In the genomic region with DNA sequence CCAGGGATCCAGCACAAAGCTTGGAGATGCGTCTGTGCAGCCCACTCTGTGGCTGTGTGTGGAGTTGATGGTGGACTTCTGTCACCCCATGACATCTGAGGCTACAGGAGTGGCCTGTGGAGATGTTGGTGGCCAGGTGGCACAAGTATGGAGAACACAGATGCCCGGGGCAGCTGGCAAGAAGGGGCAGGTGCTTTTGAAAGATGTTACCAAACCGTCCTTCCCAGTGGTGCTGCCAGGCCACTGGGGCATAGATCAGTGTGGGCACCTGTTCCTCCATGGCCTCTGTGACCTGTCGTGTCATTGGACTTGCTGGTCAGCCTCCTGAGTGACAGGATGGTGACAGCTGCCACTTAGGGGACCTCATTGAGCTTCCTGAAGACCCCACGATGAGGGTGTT, we compare ENCODE assay signal across 16 cellular contexts. TPM values are rescaled to one million over a fixed set of nuclear protein-coding genes. Genes with fewer than 3 reads are reported as not detected.
DNase-seq lines count a peak whose midpoint lies in the region; ATAC-seq, FAIRE-seq and TF ChIP-seq lines count a peak whose summit lies in the region.
"Had no signal": no experiment of that assay in that cellular context is flagged by ENCODE, and none has a peak within 500 bp of the region (broad histone marks: within the 10 kb centered on the region; RNA-seq: fewer than 3 reads in every experiment).

No MANE protein-coding gene starts in this region.

- H3K9ac ChIP-seq in trophoblast cell (ENCODE audit: low read length): no peak overlapping the region
- H3K9ac ChIP-seq: BLaER1 treated with 17β-estradiol and CSF1 and Interleukin-3, amounts not matched to agents 10 nM and 100 nM had no signal

- no peak overlapping the region for H2BK12ac ChIP-seq in trophoblast cell (ENCODE audit: low read length)

- ATAC-seq in Right ventricle myocardium superior (ENCODE audit: poor library complexity) (no peak), left ventricle myocardium superior (no peak), right lobe of liver (peak; percentile 50 to 74 (median 58)), HG03135 (IDR thresholded peaks at IDR 0.05; ENCODE audit: unreplicated experiment) (no peak)
- ATAC-seq: CD8-positive, alpha-beta T cell had no signal

- no peak for TF ChIP-seq CTCF in right lobe of liver (IDR thresholded peaks at IDR 0.05)
- no peak for TF ChIP-seq CTCF in thyroid gland (IDR thresholded peaks at IDR 0.05)

- DNase-seq in Right ventricle myocardium superior (peak; percentile 27), left ventricle myocardium superior (no peak), right lobe of liver (peak; percentile 41 to 86 (median 85)), trophoblast cell (no peak), thyroid gland (no peak), Ammon's horn (ENCODE audit: low spot score) (no peak), GM12892 (ENCODE audit: insufficient read length) (no peak)
- DNase-seq: Calu3; CD8-positive, alpha-beta T cell; DMS79 treated with DMSO at 0.1 percent for 48 hours; GF-D8; H9 had no signal

- no peak overlapping the region for H3K23ac ChIP-seq in trophoblast cell (ENCODE audit: low read length)

- intact Hi-C loops in Right ventricle myocardium superior (cut with DNase I): no loop called here
- intact Hi-C loops in left ventricle myocardium superior (cut with micrococcal nuclease): no loop called here
- intact Hi-C loops in right lobe of liver (cut with DNase I): no loop called here
- intact Hi-C loops in thyroid gland (cut with DNase I): no loop called here

- no peak overlapping the region for H2BK120ac ChIP-seq in trophoblast cell (ENCODE audit: insufficient read depth, low read length, poor library complexity)

- no peak overlapping the region for H2AK5ac ChIP-seq in trophoblast cell (ENCODE audit: low read length)

- no peaks in the 10 kb centered on the region for H3K36me3 ChIP-seq in right lobe of liver
- H3K36me3 ChIP-seq in trophoblast cell (ENCODE audit: control insufficient read depth in 1 of 2, insufficient read depth in 2 of 2, low read length in 2 of 2): peaks cover 15 to 20% of the 10 kb centered on the region in 2 experiments
- H3K36me3 ChIP-seq in thyroid gland: no peaks in the 10 kb centered on the region

- no peak for FAIRE-seq in GM12892 (lab: Jason Lieb, UNC)
- FAIRE-seq: H1 had no signal

- no peak overlapping the region for H4K12ac ChIP-seq in trophoblast cell (ENCODE audit: low read depth, low read length)

- H3K4me3 ChIP-seq in right lobe of liver (peak overlapping the region in 1 of 3 donors; percentile 11), trophoblast cell (ENCODE audit: low read depth, low read length) (no peak overlapping the region), thyroid gland (replicated peaks in 1 of 3) (no peak overlapping the region)
- H3K4me3 ChIP-seq: BLaER1 treated with 17β-estradiol and CSF1 and Interleukin-3, amounts not matched to agents 10 nM and 100 nM had no signal

- TF ChIP-seq POLR2A in right lobe of liver (IDR thresholded peaks at IDR 0.05) (no peak), thyroid gland (IDR thresholded peaks at IDR 0.05) (no peak), GM12892 (IDR thresholded peaks at IDR 0.05; ENCODE audit: low read depth, low read length) (no peak)

- no peak overlapping the region for H4K8ac ChIP-seq in trophoblast cell (ENCODE audit: low read depth, low read length)

- no peaks in the 10 kb centered on the region for H3K27me3 ChIP-seq in right lobe of liver
- H3K27me3 ChIP-seq in trophoblast cell (ENCODE audit: insufficient read depth, low read length): no peaks in the 10 kb centered on the region
- H3K27me3 ChIP-seq in thyroid gland: no peaks in the 10 kb centered on the region
- H3K27me3 ChIP-seq: BLaER1 treated with 17β-estradiol and CSF1 and Interleukin-3, amounts not matched to agents 10 nM and 100 nM had no signal

- H2BK5ac ChIP-seq in trophoblast cell (ENCODE audit: low read depth, low read length, poor library complexity): no peak overlapping the region

- no peak overlapping the region for H3K4me2 ChIP-seq in trophoblast cell (ENCODE audit: low read length)

- H3K14ac ChIP-seq in trophoblast cell (ENCODE audit: low read length): no peak overlapping the region

- H3K27ac ChIP-seq in right lobe of liver (peak overlapping the region in 1 of 3 donors; percentile 63), trophoblast cell (ENCODE audit: low read depth, low read length) (no peak overlapping the region), thyroid gland (peak overlapping the region; percentile 88 to 95 (median 90))
- H3K27ac ChIP-seq: 22Rv1; BLaER1 treated with 17β-estradiol and CSF1 and Interleukin-3, amounts not matched to agents 10 nM and 100 nM had no signal

- no peak overlapping the region for H4K91ac ChIP-seq in trophoblast cell (ENCODE audit: low read depth, low read length)

- no peak overlapping the region for H3K18ac ChIP-seq in trophoblast cell (ENCODE audit: low read length)

- peaks cover 39% of the 10 kb centered on the region for H3K79me2 ChIP-seq in trophoblast cell (ENCODE audit: control insufficient read depth, insufficient read depth, low read length, poor library complexity)

- H3K4me1 ChIP-seq in right lobe of liver: peaks cover 0 to 74% (median 13%) of the 10 kb centered on the region in 4 donors
- peaks cover 5 to 6% of the 10 kb centered on the region in 2 experiments for H3K4me1 ChIP-seq in trophoblast cell (ENCODE audit: control insufficient read depth in 1 of 2, insufficient read depth in 2 of 2, low read length in 2 of 2)
- peaks cover 59 to 74% of the 10 kb centered on the region in 2 donors for H3K4me1 ChIP-seq in thyroid gland

- 14% methylated on average over 1 of the region's 5 CpGs for WGBS in right lobe of liver (ENCODE audit: insufficient coverage, low coverage, low lambda C conversion rate, missing lambda C conversion rate)
- WGBS in trophoblast cell (ENCODE audit: extremely low coverage, insufficient coverage, insufficient read length): no CpG with 5 or more reads among the region's 5 CpGs
- 79 to 89% methylated on average over 3 to 4 of the region's 5 CpGs for WGBS in thyroid gland, 2 donors

- H2AFZ ChIP-seq in trophoblast cell (ENCODE audit: insufficient read depth, low read length, poor library complexity): no peak overlapping the region

- H3K9me3 ChIP-seq in right lobe of liver: no peaks in the 10 kb centered on the region
- no peaks in the 10 kb centered on the region for H3K9me3 ChIP-seq in trophoblast cell (ENCODE audit: insufficient read depth, low read depth, low read length)
- no peaks in the 10 kb centered on the region for H3K9me3 ChIP-seq in thyroid gland

- no peaks in the 10 kb centered on the region for H3K79me1 ChIP-seq in trophoblast cell (ENCODE audit: low read length)

- peak overlapping the region; percentile 81 for H3K4ac ChIP-seq in trophoblast cell (ENCODE audit: low read depth, low read length)

RNA-seq across cellular contexts. Expression of a gene that starts 36.2 kb away (rescaled TPM):
- total RNA-seq in Right ventricle myocardium superior (34.6 TPM), left ventricle myocardium superior (36.4 TPM), right lobe of liver (10 to 100 TPM; 14.2 to 36.9 (median 29.1) TPM), thyroid gland (10 to 100 TPM; 44.3 to 87.2 (median 75.8) TPM)
- 37.1 and 37.3 TPM in 2 replicates for polyA plus RNA-seq in trophoblast cell (2013)
- polyA plus RNA-seq in GM12892 (2012; ENCODE audit: missing spikeins): 19.4 TPM

Comparison
In these comparisons a context has a peak if more than half of its experiments do, and no peak if none do; other contexts are left out.
1. DNase-seq: peak in Right ventricle myocardium superior (single experiment) and right lobe of liver (3 of 3); none in left ventricle myocardium superior (single experiment), trophoblast cell (0 of 2), thyroid gland (0 of 2), Ammon's horn (single experiment) and GM12892 (single experiment).
2. ATAC-seq: peak in right lobe of liver (4 of 4); none in Right ventricle myocardium superior (single experiment), left ventricle myocardium superior (single experiment) and HG03135 (single experiment).